Comparison of ENCODE assay signal across 28 cellular contexts in genomic region chr5:162221884-162222283, GRCh38.
DNase-seq lines count a peak whose midpoint lies in the region; ATAC-seq, FAIRE-seq and TF ChIP-seq lines count a peak whose summit lies in the region.
"Had no signal": no experiment of that assay in that cellular context is flagged by ENCODE, and none has a peak within 500 bp of the region (broad histone marks: within the 10 kb centered on the region; RNA-seq: fewer than 3 reads in every experiment).

No MANE protein-coding gene starts in this region.

- no peak for TF ChIP-seq EP300 in GM12878 (IDR thresholded peaks at IDR 0.05; ENCODE audit: borderline replicate concordance in 1 of 2, control insufficient read depth in 1 of 2, low read depth in 2 of 2, low read length in 2 of 2)

- TF ChIP-seq POLR2A in GM12878 (IDR thresholded peaks at IDR 0.05; ENCODE audit: low read depth, low read length): no peak

- RAD21 ChIA-PET in GM12878 (lab: Charles Lee; ENCODE audit: unreplicated experiment): interaction anchor here (0.9 to 1.5 kb wide), 2 partner anchors 100 to 1126 kb away, joined by 3 to 5 read pairs; no protein-coding TSS in a partner anchor

- H4K20me1 ChIP-seq in BLaER1: no peaks in the 10 kb centered on the region
- no peaks in the 10 kb centered on the region for H4K20me1 ChIP-seq in GM12878 (ENCODE audit: control insufficient read depth, insufficient read depth)

- H3K4me3 ChIP-seq in BLaER1 (no peak overlapping the region), GM12878 (no peak overlapping the region)
- H3K4me3 ChIP-seq: PC-9, SJSA1 had no signal

- H3K27ac ChIP-seq in BLaER1 (no peak overlapping the region), GM12878 (ENCODE audit: control insufficient read depth, insufficient read depth) (no peak overlapping the region)
- H3K27ac ChIP-seq: HL-60, KMS-11, PC-9, SJSA1 had no signal

- H3K27me3 ChIP-seq in BLaER1 (no peaks in the 10 kb centered on the region), GM12878 (replicated peaks in 1 of 2; ENCODE audit: control insufficient read depth in 2 of 2, insufficient read depth in 2 of 2, low read length in 1 of 2) (no peaks in the 10 kb centered on the region)
- H3K27me3 ChIP-seq: SJSA1 had no signal

- H3K4me3 Mint-ChIP-seq in type B pancreatic cell: no peak overlapping the region
- H3K4me3 Mint-ChIP-seq: CD14-positive monocyte; CD8-positive, alpha-beta memory T cell; IgD-negative memory B cell had no signal

- no peaks in the 10 kb centered on the region for H3K27me3 Mint-ChIP-seq in type B pancreatic cell
- H3K27me3 Mint-ChIP-seq: CD8-positive, alpha-beta memory T cell; IgD-negative memory B cell had no signal

- no peaks in the 10 kb centered on the region for H3K79me2 ChIP-seq in GM12878 (ENCODE audit: control insufficient read depth, insufficient read depth, low read length)

- WGBS in GM12878 (ENCODE audit: insufficient coverage, insufficient replicate concordance, low lambda C conversion rate, missing lambda C conversion rate): 33% methylated on average over 1 of the region's 1 CpG

- CTCF ChIA-PET in GM12878 (lab: Yijun Ruan, JAX): interaction anchor here (0.8 to 2.0 kb wide), 5 partner anchors 13 to 1187 kb away, joined by 3 to 7 read pairs (median 3); no protein-coding TSS in a partner anchor

- H3K9ac ChIP-seq in BLaER1: no peak overlapping the region
- no peak overlapping the region for H3K9ac ChIP-seq in GM12878 (ENCODE audit: control insufficient read depth, insufficient read depth, low read length)
- H3K9ac ChIP-seq: KMS-11 had no signal

- H3K9me3 Mint-ChIP-seq in type B pancreatic cell: no peaks in the 10 kb centered on the region

- no peak overlapping the region for H2AFZ ChIP-seq in GM12878 (ENCODE audit: control insufficient read depth, low read depth, low read length)
- H2AFZ ChIP-seq: PC-9 had no signal

- DNase-seq in Kasumi-1 (lab: John Stamatoyannopoulos, UW) (peak; percentile 18 to 33), GM12878 (ENCODE audit: low read depth, low spot score) (no peak), type B pancreatic cell (ENCODE audit: extremely low spot score, unreplicated experiment) (no peak), putamen (ENCODE audit: low spot score) (no peak)
- DNase-seq: AML-193; CD8-positive, alpha-beta memory T cell; DMS 273 treated with DMSO at 0.1 percent for 48 hours; NCI-H1092; NCI-H1417 treated with DMSO at 0.1 percent for 48 hours; NCI-H187; NCI-H2081 treated with DMSO at 0.1 percent for 48 hours; NCI-H2171; NCI-H226; NCI-H510A; NCI-H69; PC-9; Right ventricle myocardium superior; RPMI8226; T-helper 2 cell had no signal

- no peak for TF ChIP-seq RAD21 in GM12878 (IDR thresholded peaks at IDR 0.05; ENCODE audit: insufficient read depth, low read depth, low read length)

- peak overlapping the region; percentile 53 for H3K4me2 ChIP-seq in BLaER1
- no peak overlapping the region for H3K4me2 ChIP-seq in GM12878 (ENCODE audit: control insufficient read depth, insufficient read depth)
- H3K4me2 ChIP-seq: KMS-11, PC-9 had no signal

- no TSS peak for BruUV-seq in GM12878 (replicated peaks; lab: Mats Ljungman, UMichigan)

- POLR2A ChIA-PET in GM12878 (lab: Charles Lee): interaction anchor here (0.6 kb wide), 2 partner anchors 24 to 219 kb away, joined by 3 to 4 read pairs; no protein-coding TSS in a partner anchor

- ATAC-seq in GM12878 (no peak), HG03460 (IDR thresholded peaks at IDR 0.05; ENCODE audit: unreplicated experiment) (no peak), HG02885 (IDR thresholded peaks at IDR 0.05; ENCODE audit: poor library complexity, unreplicated experiment) (no peak)

- no peak overlapping the region for H3K27ac Mint-ChIP-seq in type B pancreatic cell
- H3K27ac Mint-ChIP-seq: CD14-positive monocyte; CD8-positive, alpha-beta memory T cell had no signal

- in situ Hi-C loops in GM12878 (cut with MboI): no loop called here

- intact Hi-C loops in GM12878 (cut with micrococcal nuclease; ENCODE audit: unreplicated experiment): no loop called here

- H3K4me1 Mint-ChIP-seq in type B pancreatic cell (ENCODE audit: unreplicated experiment): no peaks in the 10 kb centered on the region
- H3K4me1 Mint-ChIP-seq: CD14-positive monocyte; CD8-positive, alpha-beta memory T cell; IgD-negative memory B cell had no signal

- no peaks in the 10 kb centered on the region for H3K36me3 ChIP-seq in BLaER1
- H3K36me3 ChIP-seq in GM12878 (ENCODE audit: control insufficient read depth in 2 of 2, insufficient read depth in 2 of 2, low read length in 1 of 2): no peaks in the 10 kb centered on the region
- H3K36me3 ChIP-seq: SJSA1 had no signal

- H3K36me3 Mint-ChIP-seq in type B pancreatic cell: no peaks in the 10 kb centered on the region
- H3K36me3 Mint-ChIP-seq: CD14-positive monocyte; CD8-positive, alpha-beta memory T cell; IgD-negative memory B cell had no signal

- FAIRE-seq in GM12878 (lab: Jason Lieb, UNC): no peak
- FAIRE-seq: A204.1 had no signal

- TF ChIP-seq CTCF in GM12878 (IDR thresholded peaks at IDR 0.05 in 2 of 3, conservative IDR thresholded peaks at IDR 0.05 in 1 of 3; ENCODE audit: control insufficient read depth in 2 of 3, extremely low read depth in 1 of 3, insufficient read depth in 1 of 3, low read depth in 3 of 3, low read length in 3 of 3) (peak in 1 of 3 experiments; percentile 20; a peak in 1 of 6 replicates), type B pancreatic cell (conservative IDR thresholded peaks at IDR 0.05) (peak; percentile 19)

- SMC1A ChIA-PET in GM12878 (lab: Charles Lee; ENCODE audit: uncharacterized antibody, unreplicated experiment): interaction anchor here (0.6 to 2.7 kb wide), 5 partner anchors 12 to 1126 kb away, joined by 3 to 12 read pairs (median 4); no protein-coding TSS in a partner anchor

- H3K9me3 ChIP-seq in BLaER1 (no peaks in the 10 kb centered on the region), GM12878 (replicated peaks; ENCODE audit: control insufficient read depth, insufficient read depth, low read length) (no peaks in the 10 kb centered on the region)

- H3K4me1 ChIP-seq in BLaER1: peaks cover 19% of the 10 kb centered on the region
- no peaks in the 10 kb centered on the region for H3K4me1 ChIP-seq in GM12878 (ENCODE audit: control insufficient read depth, insufficient read depth, low read length)
- H3K4me1 ChIP-seq: SJSA1 had no signal

TF ChIP-seq in GM12878, 131 proteins besides CTCF, POLR2A, EP300 and RAD21:
- TF ChIP-seq SRF (IDR thresholded peaks at IDR 0.05; ENCODE audit: low read depth in 2 of 2, low read length in 2 of 2): no peak
- TF ChIP-seq SMC3 (IDR thresholded peaks at IDR 0.05; ENCODE audit: borderline replicate concordance, low read length): peak; percentile 16; the same call in 1 of the 2 replicates
- no peak for TF ChIP-seq ZSCAN29 (IDR thresholded peaks at IDR 0.05)
- TF ChIP-seq IKZF2 (IDR thresholded peaks at IDR 0.05): no peak
- no peak for TF ChIP-seq PAX8 (IDR thresholded peaks at IDR 0.05)
- no peak for TF ChIP-seq ZBTB11 (CRISPR knock-in tag; IDR thresholded peaks at IDR 0.05)
- TF ChIP-seq ZBTB4 (CRISPR knock-in tag; IDR thresholded peaks at IDR 0.05): no peak

Comparison
In these comparisons a context has a peak if more than half of its experiments do, and no peak if none do; other contexts are left out.
1. DNase-seq: peak in Kasumi-1 (2 of 2); none in GM12878 (single experiment), type B pancreatic cell (single experiment) and putamen (single experiment).